8 cellular contexts compared by ENCODE assay signal in genomic region chr5:96336351-96336985, GRCh38.
DNase-seq lines count a peak whose midpoint lies in the region; ATAC-seq, FAIRE-seq and TF ChIP-seq lines count a peak whose summit lies in the region.

No MANE protein-coding gene starts in this region.

- TF ChIP-seq CTCF in AG04450 (IDR thresholded peaks at IDR 0.05; ENCODE audit: low read depth, low read length) = peak; percentile 97

- ATAC-seq in GM18502 (IDR thresholded peaks at IDR 0.05; ENCODE audit: poor library complexity, unreplicated experiment) = peak; percentile 64
- ATAC-seq in HG03064 (IDR thresholded peaks at IDR 0.05; ENCODE audit: low read depth, unreplicated experiment) = peak; percentile 75

- DNase-seq in AG04450 (ENCODE audit: low read depth, low spot score) (peak; percentile 80), NCI-H345 (lab: John Stamatoyannopoulos, UW) (peak; percentile 64), midbrain (lab: John Stamatoyannopoulos, UW) (peak; percentile 86)
- peak; percentile 50 to 68 for DNase-seq in activated CD4-positive, alpha-beta T cell treated with anti-CD3 and anti-CD28 coated beads for 4 hours
- DNase-seq in stimulated activated CD8-positive, alpha-beta memory T cell treated with anti-CD3 and anti-CD28 coated beads, Interleukin-4, amount 100 ng/mL, for 4 hours (ENCODE audit: low read depth in 2 of 2, low spot score in 1 of 2) = peak; percentile 17 to 22

- no peak overlapping the region for H3K27ac ChIP-seq in AG04450 (ENCODE audit: low read depth, low read length)

- no peak overlapping the region for H3K4me3 ChIP-seq in AG04450 (ENCODE audit: low read depth, low read length)

- POLR2A ChIA-PET in AG04450 (lab: Yijun Ruan, JAX) = interaction anchor here (0.9 to 1.5 kb wide), 4 partner anchors 11 to 458 kb away, joined by 3 to 4 read pairs (median 3); no protein-coding TSS in a partner anchor

- CTCF ChIA-PET in AG04450 (lab: Charles Lee) = interaction anchor here (0.6 to 3.1 kb wide), 59 partner anchors 8 to 690 kb away, joined by 3 to 22 read pairs (median 4); partner anchors contain the start of genes GLRX and RFESD

- no peaks in the 10 kb centered on the region for H3K9me3 ChIP-seq in AG04450 (ENCODE audit: control insufficient read depth, insufficient read depth, low read length)

- no peaks in the 10 kb centered on the region for H3K27me3 ChIP-seq in AG04450 (ENCODE audit: control insufficient read depth, insufficient read depth, low read length)

- FAIRE-seq in endometrium (lab: Jason Lieb, UNC) = peak; percentile 83

Comparison
In these comparisons a context has a peak if more than half of its experiments do, and no peak if none do; other contexts are left out.
1. DNase-seq: peak in every context shown above with its lines; median percentile 86 in midbrain; 80 in AG04450; 64 in NCI-H345; 59 in activated CD4-positive, alpha-beta T cell treated with anti-CD3 and anti-CD28 coated beads for 4 hours; 20 in stimulated activated CD8-positive, alpha-beta memory T cell treated with anti-CD3 and anti-CD28 coated beads, Interleukin-4, amount 100 ng/mL, for 4 hours.